Comparison of ENCODE assay signal across 24 cellular contexts in genomic region chr2:240981871-240982800, GRCh38. TPM values are rescaled to one million over a fixed set of nuclear protein-coding genes. Genes with fewer than 3 reads are reported as not detected.
A peak's percentile ranks its signal among the peaks of the same experiment; 100 is the strongest.
DNase-seq lines count a peak whose midpoint lies in the region; ATAC-seq, FAIRE-seq and TF ChIP-seq lines count a peak whose summit lies in the region.
"Had no signal": no experiment of that assay in that cellular context is flagged by ENCODE, and none has a peak within 500 bp of the region (broad histone marks: within the 10 kb centered on the region; RNA-seq: fewer than 3 reads in every experiment).

No MANE protein-coding gene starts in this region.

- peak overlapping the region; percentile 68; the same call in 1 of the 2 replicates for H3K27ac ChIP-seq in SK-N-MC
- no peak overlapping the region for H3K27ac ChIP-seq in lower lobe of right lung
- H3K27ac ChIP-seq: C4-2B had no signal

- H3K36me3 Mint-ChIP-seq in endothelial cell (ENCODE audit: low read depth, unreplicated experiment): peaks cover 3% of the 10 kb centered on the region
- H3K36me3 Mint-ChIP-seq in stimulated activated effector memory CD8-positive, alpha-beta T cell treated with anti-CD3 and anti-CD28 coated beads, Interleukin-12 subunit alpha, Interleukin-12 subunit beta, amount 100 ng/mL, for 72 hours: no peaks in the 10 kb centered on the region
- H3K36me3 Mint-ChIP-seq: naive thymus-derived CD4-positive, alpha-beta T cell had no signal

- H3K9ac ChIP-seq in SK-N-MC (ENCODE audit: insufficient read length): no peak overlapping the region

- H3K27ac Mint-ChIP-seq in endothelial cell (ENCODE audit: unreplicated experiment): peak overlapping the region; percentile 36
- H3K27ac Mint-ChIP-seq in stimulated activated effector memory CD8-positive, alpha-beta T cell treated with anti-CD3 and anti-CD28 coated beads, Interleukin-12 subunit alpha, Interleukin-12 subunit beta, amount 100 ng/mL, for 72 hours: no peak overlapping the region
- H3K27ac Mint-ChIP-seq: activated CD4-positive, alpha-beta T cell treated with anti-CD3 and anti-CD28 coated beads, Interleukin-2, amount 10 ng/mL, durations not matched to agents 7 days and 5 days; activated naive CD4-positive, alpha-beta T cell treated with anti-CD3 and anti-CD28 coated beads for 36 hours; activated T-cell treated with anti-CD3 and anti-CD28 coated beads, Interleukin-2, amount 50 U/mL, for 72 hours; naive thymus-derived CD4-positive, alpha-beta T cell; T-helper 2 cell treated with Interferon-gamma antibody and Interleukin-4, amounts not matched to agents 5 μg/mL and 100 μg/mL, for 36 hours had no signal

- TF ChIP-seq CTCF in endothelial cell (IDR thresholded peaks at IDR 0.05; ENCODE audit: unreplicated experiment) (no peak), lower lobe of right lung (IDR thresholded peaks at IDR 0.05) (no peak)

- peaks cover 16% of the 10 kb centered on the region for H3K27me3 Mint-ChIP-seq in endothelial cell (ENCODE audit: unreplicated experiment)

- no peaks in the 10 kb centered on the region for H3K4me1 Mint-ChIP-seq in endothelial cell (ENCODE audit: unreplicated experiment)
- H3K4me1 Mint-ChIP-seq in stimulated activated effector memory CD8-positive, alpha-beta T cell treated with anti-CD3 and anti-CD28 coated beads, Interleukin-12 subunit alpha, Interleukin-12 subunit beta, amount 100 ng/mL, for 72 hours: peaks cover 5% of the 10 kb centered on the region
- H3K4me1 Mint-ChIP-seq: activated CD4-positive, alpha-beta T cell treated with anti-CD3 and anti-CD28 coated beads, Interleukin-2, amount 10 ng/mL, durations not matched to agents 7 days and 5 days; central memory CD8-positive, alpha-beta T cell had no signal

- no peaks in the 10 kb centered on the region for H3K9me3 Mint-ChIP-seq in endothelial cell (ENCODE audit: unreplicated experiment)
- no peaks in the 10 kb centered on the region for H3K9me3 Mint-ChIP-seq in stimulated activated effector memory CD8-positive, alpha-beta T cell treated with anti-CD3 and anti-CD28 coated beads, Interleukin-12 subunit alpha, Interleukin-12 subunit beta, amount 100 ng/mL, for 72 hours
- H3K9me3 Mint-ChIP-seq: activated CD4-positive, alpha-beta T cell treated with anti-CD3 and anti-CD28 coated beads, Interleukin-2, amount 10 ng/mL, durations not matched to agents 7 days and 5 days; activated naive CD4-positive, alpha-beta T cell treated with anti-CD3 and anti-CD28 coated beads for 36 hours; activated T-cell treated with anti-CD3 and anti-CD28 coated beads, Interleukin-2, amount 50 U/mL, for 72 hours; central memory CD8-positive, alpha-beta T cell; T-helper 2 cell treated with Interferon-gamma antibody and Interleukin-4, amounts not matched to agents 5 μg/mL and 100 μg/mL, for 36 hours had no signal

- no peak for DNase-seq in SK-N-MC (ENCODE audit: low read depth, low spot score)
- no peak for DNase-seq in endothelial cell (ENCODE audit: low spot score)
- DNase-seq in lower lobe of right lung: peak; percentile 33
- no peak for DNase-seq in stimulated activated effector memory CD8-positive, alpha-beta T cell treated with anti-CD3 and anti-CD28 coated beads, Interleukin-12 subunit alpha, Interleukin-12 subunit beta, amount 100 ng/mL, for 72 hours (ENCODE audit: low spot score in 2 of 2)
- DNase-seq in RKO (ENCODE audit: low spot score): no peak
- no peak for DNase-seq in GM19239 (ENCODE audit: insufficient read length, low spot score)
- no peak for DNase-seq in stimulated activated naive CD8-positive, alpha-beta T cell treated with anti-CD3 and anti-CD28 coated beads, Interleukin-15, Interleukin-2, amounts not matched to agents 100 U/mL and 50 U/mL, for 24 hours
- DNase-seq in activated T-cell treated with anti-CD3 and anti-CD28 coated beads, Interleukin-2, amount 50 U/mL, for 48 hours: no peak
- DNase-seq: activated CD4-positive, alpha-beta T cell treated with anti-CD3 and anti-CD28 coated beads, Interleukin-2, amount 10 ng/mL, durations not matched to agents 7 days and 5 days; activated naive CD4-positive, alpha-beta T cell treated with anti-CD3 and anti-CD28 coated beads for 36 hours; activated T-cell treated with anti-CD3 and anti-CD28 coated beads, Interleukin-2, amount 50 U/mL, for 72 hours; Karpas-422; NCI-H146; NCI-H2171; NCI-H524 treated with DMSO at 0.1 percent for 48 hours; NK-92 treated with Interleukin-12 subunit alpha and Interleukin-12 subunit beta, amount 100 ng/mL, for 24 hours; substantia nigra had no signal

- ATAC-seq in lower lobe of right lung: no peak
- peak; percentile 16 for ATAC-seq in stimulated activated effector memory CD8-positive, alpha-beta T cell treated with anti-CD3 and anti-CD28 coated beads, Interleukin-12 subunit alpha, Interleukin-12 subunit beta, amount 100 ng/mL, for 72 hours
- no peak for ATAC-seq in stimulated activated naive CD8-positive, alpha-beta T cell treated with anti-CD3 and anti-CD28 coated beads, Interleukin-15, Interleukin-2, amounts not matched to agents 100 U/mL and 50 U/mL, for 24 hours
- ATAC-seq: naive thymus-derived CD4-positive, alpha-beta T cell; Panc1 had no signal

- peaks cover 7% of the 10 kb centered on the region for H3K27me3 ChIP-seq in lower lobe of right lung (ENCODE audit: low read depth)

- H3K9me3 ChIP-seq in SK-N-MC (ENCODE audit: low read depth, low read length) (no peaks in the 10 kb centered on the region), lower lobe of right lung (no peaks in the 10 kb centered on the region)

- H3K4me1 ChIP-seq in lower lobe of right lung: peaks cover 13% of the 10 kb centered on the region

- no peak overlapping the region for H3K4me3 Mint-ChIP-seq in endothelial cell (ENCODE audit: unreplicated experiment)
- H3K4me3 Mint-ChIP-seq in stimulated activated effector memory CD8-positive, alpha-beta T cell treated with anti-CD3 and anti-CD28 coated beads, Interleukin-12 subunit alpha, Interleukin-12 subunit beta, amount 100 ng/mL, for 72 hours: no peak overlapping the region
- H3K4me3 Mint-ChIP-seq: activated CD4-positive, alpha-beta T cell treated with anti-CD3 and anti-CD28 coated beads, Interleukin-2, amount 10 ng/mL, durations not matched to agents 7 days and 5 days; activated naive CD4-positive, alpha-beta T cell treated with anti-CD3 and anti-CD28 coated beads for 36 hours; activated T-cell treated with anti-CD3 and anti-CD28 coated beads, Interleukin-2, amount 50 U/mL, for 72 hours; central memory CD8-positive, alpha-beta T cell; T-helper 2 cell treated with Interferon-gamma antibody and Interleukin-4, amounts not matched to agents 5 μg/mL and 100 μg/mL, for 36 hours had no signal

- H3K36me3 ChIP-seq in SK-N-MC (ENCODE audit: insufficient read depth, low read length) (no peaks in the 10 kb centered on the region), lower lobe of right lung (no peaks in the 10 kb centered on the region)

- intact Hi-C loops in lower lobe of right lung (cut with DNase I): no loop called here

- FAIRE-seq in GM19239 (lab: Jason Lieb, UNC): no peak
- FAIRE-seq: GM12878, H1 had no signal

- H3K4me3 ChIP-seq in SK-N-MC: no peak overlapping the region
- no peak overlapping the region for H3K4me3 ChIP-seq in lower lobe of right lung
- H3K4me3 ChIP-seq: GM12878 had no signal

RNA-seq across cellular contexts. Expression of gene SNED1, which starts 16.3 kb away (rescaled TPM):
- 2.3 TPM for total RNA-seq in endothelial cell (ENCODE audit: unreplicated experiment)
- 36.2 TPM for total RNA-seq in lower lobe of right lung

Comparison
In these comparisons a context has a peak if more than half of its experiments do, and no peak if none do; other contexts are left out.
1. RNA of gene SNED1, which starts 16.3 kb away (total RNA-seq): 36.2 TPM in lower lobe of right lung (single experiment); 2.3 TPM in endothelial cell (single experiment); every median in the first group is over 10 times any median in the second.